In genomic region chr1:6519935-6520621, GRCh38 we compare ENCODE assay signal across 1 cellular context.
TF ChIP-seq lines count a peak whose summit lies in the region.

No MANE protein-coding gene starts in this region.

TF ChIP-seq in H1, 55 proteins besides CTCF, POLR2A, EP300 and RAD21:
- TF ChIP-seq SP1 (IDR thresholded peaks at IDR 0.05; ENCODE audit: low read depth, low read length) (no peak), GTF2F1 (IDR thresholded peaks at IDR 0.05; ENCODE audit: borderline replicate concordance, low read depth, low read length) (no peak), TBP (IDR thresholded peaks at IDR 0.05; ENCODE audit: low read depth, low read length) (peak; percentile 31; the same call in 1 of the 2 replicates), HDAC6 (IDR thresholded peaks at IDR 0.05; ENCODE audit: low read depth, low read length) (no peak), SAP30 (IDR thresholded peaks at IDR 0.05; ENCODE audit: insufficient read depth, insufficient replicate concordance, low read length) (peak; percentile 98), GABPA (IDR thresholded peaks at IDR 0.05; ENCODE audit: borderline replicate concordance, insufficient read depth, low read length) (peak; percentile 60; the same call in 1 of the 2 replicates), TEAD4 (IDR thresholded peaks at IDR 0.05; ENCODE audit: low read depth, low read length) (no peak), MAFK (IDR thresholded peaks at IDR 0.05; ENCODE audit: low read depth, low read length) (no peak), ASH2L (IDR thresholded peaks at IDR 0.05; ENCODE audit: low read length) (peak; percentile 33), HDAC2 (IDR thresholded peaks at IDR 0.05; ENCODE audit: borderline replicate concordance in 1 of 2, low read depth in 2 of 2, low read length in 2 of 2) (peak in 1 of 2 experiments; percentile 51; a peak in 1 of 4 replicates), MAX (IDR thresholded peaks at IDR 0.05) (peak; percentile 93), TAF7 (optimal IDR thresholded peaks at IDR 0.05; ENCODE audit: borderline replicate concordance, low read depth, low read length) (no peak), RFX5 (IDR thresholded peaks at IDR 0.05; ENCODE audit: borderline replicate concordance, low read depth, low read length) (no peak), YY1 (IDR thresholded peaks at IDR 0.05; ENCODE audit: low read depth, low read length) (no peak), CHD2 (IDR thresholded peaks at IDR 0.05; ENCODE audit: low read length) (no peak), SIN3A (conservative IDR thresholded peaks at IDR 0.05 in 1 of 2, IDR thresholded peaks at IDR 0.05 in 1 of 2; ENCODE audit: low read depth in 1 of 2, low read length in 2 of 2) (peak; percentile 96 to 98; a peak in 3 of 4 replicates), JUND (IDR thresholded peaks at IDR 0.05; ENCODE audit: low read length) (no peak), EZH2 (IDR thresholded peaks at IDR 0.05; ENCODE audit: low read depth, low read length, severe bottlenecking) (no peak), CHD7 (IDR thresholded peaks at IDR 0.05; ENCODE audit: insufficient replicate concordance, low read length) (no peak)
